11 cellular contexts compared by ENCODE assay signal in the genomic region with DNA sequence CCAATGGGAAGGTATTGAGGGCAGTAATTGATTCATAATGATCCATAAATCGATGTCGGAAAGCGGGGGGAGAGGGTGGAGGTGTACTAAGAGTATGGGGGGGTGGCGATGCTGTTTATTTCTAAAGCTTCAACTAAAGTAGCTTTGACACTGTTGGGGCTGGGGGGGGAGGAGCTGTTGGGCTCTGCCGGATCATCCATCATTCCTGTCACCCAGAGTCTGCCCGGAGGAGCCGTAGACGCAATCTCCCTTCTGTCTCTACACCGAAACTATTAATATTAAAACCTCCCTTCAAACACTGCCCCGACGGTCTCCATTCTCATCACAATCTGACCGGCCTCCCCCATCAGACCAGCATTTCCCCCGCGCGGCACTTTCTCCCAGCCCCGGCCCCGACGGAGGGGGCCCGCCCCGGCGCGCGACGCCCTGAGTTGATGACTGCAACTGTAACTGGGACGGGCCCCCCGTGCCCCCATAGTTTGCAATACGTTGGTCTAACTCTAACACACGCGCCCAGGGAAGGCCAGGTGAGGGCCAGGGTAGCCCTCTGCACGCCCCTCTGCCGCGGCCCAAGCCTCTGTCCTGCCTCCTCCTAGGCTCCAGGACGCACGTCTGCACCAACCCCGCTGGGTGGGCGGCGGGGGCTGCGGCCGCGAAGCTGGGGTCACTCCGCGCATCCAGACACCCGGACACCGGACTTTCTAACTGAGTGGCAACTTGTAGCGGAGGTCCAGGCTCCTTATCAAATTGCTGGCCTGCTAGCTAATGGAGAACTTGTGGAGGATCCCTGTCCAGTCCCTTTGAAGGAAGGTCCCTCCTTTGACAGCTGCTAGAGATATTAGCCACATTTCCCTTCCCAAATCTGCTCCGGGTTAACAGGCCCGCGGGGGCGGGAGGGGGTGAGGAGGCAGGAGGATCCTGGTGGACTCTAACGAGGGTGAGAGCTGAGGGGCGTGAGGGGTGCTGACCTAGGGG.
DNase-seq lines count a peak whose midpoint lies in the region; ATAC-seq, FAIRE-seq and TF ChIP-seq lines count a peak whose summit lies in the region.
"Had no signal": no experiment of that assay in that cellular context is flagged by ENCODE, and none has a peak within 500 bp of the region (broad histone marks: within the 10 kb centered on the region; RNA-seq: fewer than 3 reads in every experiment).

No MANE protein-coding gene starts in this region.

- H3K4me1 Mint-ChIP-seq in CD4-positive, alpha-beta memory T cell, result peaks cover 4 to 17% (median 10%) of the 10 kb centered on the region in 4 donors

- 50 to 55% methylated on average over 43 to 50 of the region's 51 CpGs for WGBS in GM23248 (ENCODE audit: low coverage in 1 of 2, low lambda C conversion rate in 2 of 2, missing lambda C conversion rate in 2 of 2), 2 experiments
- 84% methylated on average over 31 of the region's 51 CpGs for whole genome bisulfite sequencing in K562 (ENCODE audit: insufficient coverage, low coverage, missing lambda C conversion rate)

- TF ChIP-seq RAD21 in K562 (CRISPR knock-in tag; conservative IDR thresholded peaks at IDR 0.05 in 1 of 2, IDR thresholded peaks at IDR 0.05 in 1 of 2), result no peak

- no peak for FAIRE-seq in K562 (lab: Jason Lieb, UNC)
- FAIRE-seq: D721Med had no signal

- H3K36me3 ChIP-seq in GM23248 (ENCODE audit: low read depth) (peaks cover 37% of the 10 kb centered on the region), K562 (ENCODE audit: control insufficient read depth, insufficient read depth, low read length) (peaks cover 19% of the 10 kb centered on the region; the same call in 1 of the 3 replicates), iPS-15b (ENCODE audit: control insufficient read depth, insufficient read depth, low read length) (no peaks in the 10 kb centered on the region)
- H3K36me3 ChIP-seq in CD4-positive, alpha-beta memory T cell (ENCODE audit: insufficient read depth, low read length), result no peaks in the 10 kb centered on the region
- H3K36me3 ChIP-seq: MG63 had no signal

- H3K9me3 ChIP-seq in GM23248 (ENCODE audit: low read depth), result no peaks in the 10 kb centered on the region
- H3K9me3 ChIP-seq in K562 (replicated peaks; ENCODE audit: control insufficient read depth, insufficient read depth, low read depth, low read length), result no peaks in the 10 kb centered on the region
- H3K9me3 ChIP-seq in iPS-15b (ENCODE audit: control insufficient read depth, insufficient read depth, low read length), result no peaks in the 10 kb centered on the region
- no peaks in the 10 kb centered on the region for H3K9me3 ChIP-seq in CD4-positive, alpha-beta memory T cell (ENCODE audit: control insufficient read depth in 1 of 2, low read length in 2 of 2)
- H3K9me3 ChIP-seq: MG63 had no signal

- no peaks in the 10 kb centered on the region for H3K79me2 ChIP-seq in GM23248 (ENCODE audit: insufficient read depth)
- no peaks in the 10 kb centered on the region for H3K79me2 ChIP-seq in K562 (ENCODE audit: control insufficient read depth, insufficient read depth, low read length)

- in situ Hi-C loops in GM23248 (cut with MboI) (loop anchor here (25.0 kb wide), 1 partner anchor 224 kb away; the partner anchor contains the start of gene MEIS2), K562 (cut with MboI) (loop anchor here (10.0 to 25.0 kb wide), 2 partner anchors 216 to 999 kb away; partner anchors contain the start of gene MEIS2)

- H2AFZ ChIP-seq in GM23248 (peak overlapping the region; percentile 54), K562 (ENCODE audit: low read depth, low read length) (no peak overlapping the region)

- peaks cover 7% of the 10 kb centered on the region for H3K4me1 ChIP-seq in GM23248 (ENCODE audit: insufficient read depth)
- H3K4me1 ChIP-seq in K562 (replicated peaks in 1 of 2; ENCODE audit: control insufficient read depth in 2 of 2, insufficient read depth in 2 of 2, low read length in 2 of 2), result peaks cover 3 to 10% of the 10 kb centered on the region in 2 experiments; a peak in 4 of 5 replicates
- H3K4me1 ChIP-seq in iPS-15b (ENCODE audit: control insufficient read depth, insufficient read depth, low read length), result peaks cover 25% of the 10 kb centered on the region
- H3K4me1 ChIP-seq in CD4-positive, alpha-beta memory T cell (ENCODE audit: insufficient read depth, low read length), result peaks cover 4% of the 10 kb centered on the region

- CTCF ChIA-PET in K562 (lab: Yijun Ruan, JAX; ENCODE audit: low intra/inter-chr PET ratio), result no interaction called here
- CTCF ChIA-PET in CD4-positive, alpha-beta memory T cell (lab: Charles Lee; ENCODE audit: partially characterized antibody), result no interaction called here

- no peaks in the 10 kb centered on the region for H4K20me1 ChIP-seq in GM23248 (ENCODE audit: insufficient read depth)
- H4K20me1 ChIP-seq in K562 (replicated peaks; ENCODE audit: control insufficient read depth, insufficient read depth, low read length), result no peaks in the 10 kb centered on the region

- H3K9ac ChIP-seq in GM23248 (no peak overlapping the region), K562 (ENCODE audit: insufficient read depth in 1 of 2, low read depth in 2 of 2, low read length in 2 of 2) (no peak overlapping the region), iPS-15b (ENCODE audit: low read depth, low read length) (no peak overlapping the region)

- H3K9me3 Mint-ChIP-seq in CD4-positive, alpha-beta memory T cell, result peaks cover 0 to 25% (median 9%) of the 10 kb centered on the region in 8 donors

- H3K27ac Mint-ChIP-seq in CD4-positive, alpha-beta memory T cell, result no peak overlapping the region

- BruUV-seq in K562 (replicated peaks; lab: Mats Ljungman, UMichigan), result no TSS peak

- peak overlapping the region; percentile 62 for H3K4me2 ChIP-seq in GM23248 (ENCODE audit: unreplicated experiment)
- no peak overlapping the region for H3K4me2 ChIP-seq in K562 (ENCODE audit: insufficient read depth, low read length)

- TF ChIP-seq POLR2A in K562 (conservative IDR thresholded peaks at IDR 0.05), result no peak

- TF ChIP-seq EP300 in K562 (IDR thresholded peaks at IDR 0.05; ENCODE audit: low read length), result no peak

- DNase-seq in GM23248, result peak; percentile 23
- DNase-seq in K562 (ENCODE audit: extremely low read depth in 1 of 4, low spot score in 3 of 4), result peak in 2 of 4 experiments; percentile 15 to 25
- DNase-seq in retinal pigment epithelial cell (ENCODE audit: low read depth), result no peak
- DNase-seq in CD4-positive, alpha-beta memory T cell, result no peak
- no peak for DNase-seq in D341Med (ENCODE audit: low spot score)
- DNase-seq: anterior cingulate cortex, MG63 had no signal

- no peaks in the 10 kb centered on the region for H3K36me3 Mint-ChIP-seq in CD4-positive, alpha-beta memory T cell

- H3K27ac ChIP-seq in GM23248 (no peak overlapping the region), K562 (ENCODE audit: extremely low read depth, low read depth, low read length) (no peak overlapping the region)
- H3K27ac ChIP-seq in CD4-positive, alpha-beta memory T cell (ENCODE audit: low read depth, low read length), result no peak overlapping the region

- H3K4me3 ChIP-seq in GM23248 (peak overlapping the region; percentile 64), K562 (no peak overlapping the region), iPS-15b (ENCODE audit: low read depth, low read length) (peak overlapping the region; percentile 33), retinal pigment epithelial cell (ENCODE audit: low read length) (peak overlapping the region; percentile 49)
- no peak overlapping the region for H3K4me3 ChIP-seq in CD4-positive, alpha-beta memory T cell (ENCODE audit: low read length in 2 of 2)
- H3K4me3 ChIP-seq: MG63 had no signal

- peaks cover 48 to 57% of the 10 kb centered on the region in 2 donors for H3K27me3 Mint-ChIP-seq in CD4-positive, alpha-beta memory T cell

- H3K4me3 Mint-ChIP-seq in CD4-positive, alpha-beta memory T cell, result peak overlapping the region in 1 of 8 donors; percentile 60

- peaks cover 20% of the 10 kb centered on the region; the same call in 1 of the 2 replicates for H3F3A ChIP-seq in GM23248 (ENCODE audit: insufficient read depth)

- H3K9me2 ChIP-seq in GM23248 (ENCODE audit: insufficient read depth), result no peaks in the 10 kb centered on the region

- no peak for TF ChIP-seq CTCF in K562 (IDR thresholded peaks at IDR 0.05 in 2 of 3, conservative IDR thresholded peaks at IDR 0.05 in 1 of 3; ENCODE audit: insufficient read depth in 2 of 3, low read depth in 1 of 3, low read length in 3 of 3)
- TF ChIP-seq CTCF in retinal pigment epithelial cell (conservative IDR thresholded peaks at IDR 0.05; ENCODE audit: low read depth, low read length), result no peak

- intact Hi-C loops in K562 (cut with micrococcal nuclease), result loop anchor here (10.0 kb wide), 1 partner anchor 384 kb away; no protein-coding TSS in a partner anchor
- intact Hi-C loops in CD4-positive, alpha-beta memory T cell (cut with micrococcal nuclease), result no loop called here

- POLR2A ChIA-PET in K562 (lab: Yijun Ruan, JAX), result interaction anchor here (0.7 kb wide), 2 partner anchors 9 to 1727 kb away, joined by 4 read pairs; no protein-coding TSS in a partner anchor
- POLR2A ChIA-PET in CD4-positive, alpha-beta memory T cell (lab: Charles Lee; ENCODE audit: partially characterized antibody), result no interaction called here

- H3K27me3 ChIP-seq in GM23248 (replicated peaks; ENCODE audit: insufficient read depth) (0 out of 2 replicates have a peak, but pooled peaks cover under 1% of the 10 kb centered on the region), K562 (ENCODE audit: control insufficient read depth in 2 of 2, insufficient read depth in 2 of 2, low read length in 2 of 2) (no peaks in the 10 kb centered on the region), iPS-15b (ENCODE audit: control insufficient read depth, insufficient read depth, low read length) (peaks cover 87% of the 10 kb centered on the region)
- peaks cover 35% of the 10 kb centered on the region for H3K27me3 ChIP-seq in CD4-positive, alpha-beta memory T cell (ENCODE audit: insufficient read depth, low read length)

- ATAC-seq in K562 (no peak), HG03196 (IDR thresholded peaks at IDR 0.05; ENCODE audit: unreplicated experiment) (no peak)
- ATAC-seq in activated CD4-positive, CD25-positive, alpha-beta regulatory T cell treated with anti-CD3 and anti-CD28 coated beads, Interleukin-2, amount 50 U/mL, for 24 hours, result no peak

- no peaks in the 10 kb centered on the region for H3K9me1 ChIP-seq in K562 (ENCODE audit: control insufficient read depth, insufficient read depth, low read length)

TF ChIP-seq in K562, 482 proteins besides CTCF, POLR2A, EP300 and RAD21 (continues in another document):
- TF ChIP-seq PKNOX1 (IDR thresholded peaks at IDR 0.05), result peak; percentile 88

Comparison
In these comparisons a context has a peak if more than half of its experiments do, and no peak if none do; other contexts are left out.
1. H3K4me3 ChIP-seq: peak in GM23248 (single experiment), iPS-15b (single experiment) and retinal pigment epithelial cell (single experiment); none in K562 (single experiment) and CD4-positive, alpha-beta memory T cell (0 of 2).